21 cellular contexts compared by ENCODE assay signal in the genomic region with DNA sequence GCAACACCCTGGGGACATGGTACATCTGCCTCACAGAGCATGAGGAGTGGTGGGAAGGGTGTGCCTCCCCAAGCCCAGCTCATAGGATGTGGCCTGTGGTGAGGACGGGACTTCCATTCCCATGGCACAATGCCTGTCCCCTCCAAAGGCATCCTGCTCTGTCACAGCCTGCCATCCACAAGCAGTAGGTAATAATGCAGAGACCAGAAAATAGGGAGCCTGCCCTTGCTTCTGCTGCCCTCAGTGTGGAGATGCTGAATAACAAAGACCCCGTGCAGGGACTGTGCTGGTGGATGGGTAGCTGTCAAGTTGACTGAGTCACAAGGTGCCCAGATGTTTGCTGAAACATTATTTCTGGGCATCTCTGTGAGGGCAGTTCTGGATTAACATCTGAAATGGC.
A peak's percentile ranks its signal among the peaks of the same experiment; 100 is the strongest.
DNase-seq lines count a peak whose midpoint lies in the region; ATAC-seq and TF ChIP-seq lines count a peak whose summit lies in the region.
"Had no signal": no experiment of that assay in that cellular context is flagged by ENCODE, and none has a peak within 500 bp of the region (broad histone marks: within the 10 kb centered on the region; RNA-seq: fewer than 3 reads in every experiment).

No MANE protein-coding gene starts in this region.

- TF ChIP-seq CTCF in OCI-LY7 (conservative IDR thresholded peaks at IDR 0.05; ENCODE audit: low read length): 0 out of 2 replicates have a peak, but pooled peaks have one; percentile 12
- peak; percentile 32 for TF ChIP-seq CTCF in choroid plexus epithelial cell (conservative IDR thresholded peaks at IDR 0.05; ENCODE audit: low read depth, low read length)
- TF ChIP-seq CTCF in progenitor cell of endocrine pancreas (IDR thresholded peaks at IDR 0.05; ENCODE audit: unreplicated experiment): peak; percentile 36

- DNase-seq in DMS 273 (lab: John Stamatoyannopoulos, UW; ENCODE audit: unreplicated experiment) (peak; percentile 32), DMS 273 treated with DMSO at 0.1 percent for 48 hours (lab: John Stamatoyannopoulos, UW) (no peak), OCI-LY7 (ENCODE audit: low spot score) (no peak), choroid plexus epithelial cell (ENCODE audit: low read depth) (no peak), progenitor cell of endocrine pancreas (ENCODE audit: low spot score, unreplicated experiment) (no peak), T-helper 2 cell (no peak)
- DNase-seq in activated naive CD8-positive, alpha-beta T cell treated with anti-CD3 and anti-CD28 coated beads for 36 hours: no peak
- DNase-seq: activated CD4-positive, alpha-beta T cell treated with anti-CD3 and anti-CD28 coated beads, Interleukin-2, amount 50 U/mL, for 48 hours; adrenal gland; left lung; NCI-H1105 treated with DMSO at 0.1 percent for 48 hours; NCI-H446 treated with DMSO at 0.1 percent for 48 hours; stimulated activated CD4-positive, alpha-beta T cell treated with anti-CD3 and anti-CD28 coated beads, Interleukin-2, amount 100 ng/mL, for 24 hours; stimulated activated CD8-positive, alpha-beta memory T cell treated with anti-CD3 and anti-CD28 coated beads, Interleukin-4, amount 100 ng/mL, for 48 hours; T-helper 9 cell; tibial artery had no signal

- H3K27ac ChIP-seq in OCI-LY7 (ENCODE audit: low read depth, low read length, poor library complexity, severe bottlenecking): no peak overlapping the region
- H3K27ac ChIP-seq: 22Rv1, adrenal gland, C4-2B, left lung, RWPE1, tibial artery had no signal

- H3K4me3 Mint-ChIP-seq in progenitor cell of endocrine pancreas (ENCODE audit: low read depth): no peak overlapping the region
- no peak overlapping the region for H3K4me3 Mint-ChIP-seq in activated naive CD8-positive, alpha-beta T cell treated with anti-CD3 and anti-CD28 coated beads for 36 hours
- H3K4me3 Mint-ChIP-seq: activated T-helper 1 cell treated with anti-CD3 and anti-CD28 coated beads, Interleukin-12 subunit alpha, Interleukin-12 subunit beta, Interleukin-2, Interleukin-4 antibody, amounts not matched to agents 30 ng/mL and 10 ng/mL and 1 ng/mL, durations not matched to agents 14 hours and 24 hours and 36 hours had no signal

- no peaks in the 10 kb centered on the region for H3K36me3 Mint-ChIP-seq in progenitor cell of endocrine pancreas (ENCODE audit: insufficient read depth)
- H3K36me3 Mint-ChIP-seq in activated naive CD8-positive, alpha-beta T cell treated with anti-CD3 and anti-CD28 coated beads for 36 hours: no peaks in the 10 kb centered on the region

- no peak overlapping the region for H2AFZ ChIP-seq in OCI-LY7 (ENCODE audit: low read length)

- CTCF ChIA-PET in OCI-LY7 (lab: Charles Lee; ENCODE audit: unreplicated experiment): no interaction called here

- H3K4me2 ChIP-seq in OCI-LY7 (ENCODE audit: low read length): no peak overlapping the region

- no peaks in the 10 kb centered on the region for H3K4me1 Mint-ChIP-seq in progenitor cell of endocrine pancreas (ENCODE audit: low read depth)
- H3K4me1 Mint-ChIP-seq in activated naive CD8-positive, alpha-beta T cell treated with anti-CD3 and anti-CD28 coated beads for 36 hours: no peaks in the 10 kb centered on the region

- no peaks in the 10 kb centered on the region for H3K36me3 ChIP-seq in OCI-LY7 (ENCODE audit: insufficient read depth, low read length)
- H3K36me3 ChIP-seq: adrenal gland, left lung, tibial artery had no signal

- POLR2A ChIA-PET in OCI-LY7 (lab: Charles Lee): no interaction called here

- H3K9me3 Mint-ChIP-seq in progenitor cell of endocrine pancreas (ENCODE audit: low read depth): peaks cover 3% of the 10 kb centered on the region
- peaks cover 2% of the 10 kb centered on the region for H3K9me3 Mint-ChIP-seq in activated naive CD8-positive, alpha-beta T cell treated with anti-CD3 and anti-CD28 coated beads for 36 hours
- H3K9me3 Mint-ChIP-seq: activated T-helper 1 cell treated with anti-CD3 and anti-CD28 coated beads, Interleukin-12 subunit alpha, Interleukin-12 subunit beta, Interleukin-2, Interleukin-4 antibody, amounts not matched to agents 30 ng/mL and 10 ng/mL and 1 ng/mL, durations not matched to agents 14 hours and 24 hours and 36 hours had no signal

- intact Hi-C loops in OCI-LY7 (cut with micrococcal nuclease; ENCODE audit: unreplicated experiment): no loop called here

- H3K27ac Mint-ChIP-seq in progenitor cell of endocrine pancreas: no peak overlapping the region
- no peak overlapping the region for H3K27ac Mint-ChIP-seq in activated naive CD8-positive, alpha-beta T cell treated with anti-CD3 and anti-CD28 coated beads for 36 hours
- H3K27ac Mint-ChIP-seq: activated T-helper 1 cell treated with anti-CD3 and anti-CD28 coated beads, Interleukin-12 subunit alpha, Interleukin-12 subunit beta, Interleukin-2, Interleukin-4 antibody, amounts not matched to agents 30 ng/mL and 10 ng/mL and 1 ng/mL, durations not matched to agents 14 hours and 24 hours and 36 hours had no signal

- peaks cover 12% of the 10 kb centered on the region for H3K27me3 Mint-ChIP-seq in progenitor cell of endocrine pancreas
- peaks cover 20% of the 10 kb centered on the region for H3K27me3 Mint-ChIP-seq in activated naive CD8-positive, alpha-beta T cell treated with anti-CD3 and anti-CD28 coated beads for 36 hours

- no peaks in the 10 kb centered on the region for H3K9me3 ChIP-seq in OCI-LY7 (ENCODE audit: low read length)
- H3K9me3 ChIP-seq: adrenal gland, left lung, tibial artery had no signal

- no peak for ATAC-seq in HG03196 (IDR thresholded peaks at IDR 0.05; ENCODE audit: unreplicated experiment)
- ATAC-seq: left lung had no signal

- H3K9me2 ChIP-seq in OCI-LY7 (ENCODE audit: insufficient read depth, low read length): no peaks in the 10 kb centered on the region

- H3K79me2 ChIP-seq in OCI-LY7 (ENCODE audit: insufficient read depth, low read depth, low read length): no peaks in the 10 kb centered on the region

- no peaks in the 10 kb centered on the region for H3K4me1 ChIP-seq in OCI-LY7 (ENCODE audit: insufficient read depth, low read length, poor library complexity, severe bottlenecking)
- H3K4me1 ChIP-seq: adrenal gland, left lung, tibial artery had no signal

- H3K4me3 ChIP-seq in OCI-LY7 (ENCODE audit: low read depth, low read length, poor library complexity, severe bottlenecking): no peak overlapping the region
- no peak overlapping the region for H3K4me3 ChIP-seq in choroid plexus epithelial cell (ENCODE audit: low read depth, low read length)
- H3K4me3 ChIP-seq: adrenal gland, left lung, tibial artery had no signal

- no peaks in the 10 kb centered on the region for H4K20me1 ChIP-seq in OCI-LY7 (ENCODE audit: insufficient read depth, low read length)

- no TSS peak for BruUV-seq in OCI-LY7 (replicated peaks; lab: Mats Ljungman, UMichigan)
